Comparison of ENCODE assay signal across 8 cellular contexts in the genomic region with DNA sequence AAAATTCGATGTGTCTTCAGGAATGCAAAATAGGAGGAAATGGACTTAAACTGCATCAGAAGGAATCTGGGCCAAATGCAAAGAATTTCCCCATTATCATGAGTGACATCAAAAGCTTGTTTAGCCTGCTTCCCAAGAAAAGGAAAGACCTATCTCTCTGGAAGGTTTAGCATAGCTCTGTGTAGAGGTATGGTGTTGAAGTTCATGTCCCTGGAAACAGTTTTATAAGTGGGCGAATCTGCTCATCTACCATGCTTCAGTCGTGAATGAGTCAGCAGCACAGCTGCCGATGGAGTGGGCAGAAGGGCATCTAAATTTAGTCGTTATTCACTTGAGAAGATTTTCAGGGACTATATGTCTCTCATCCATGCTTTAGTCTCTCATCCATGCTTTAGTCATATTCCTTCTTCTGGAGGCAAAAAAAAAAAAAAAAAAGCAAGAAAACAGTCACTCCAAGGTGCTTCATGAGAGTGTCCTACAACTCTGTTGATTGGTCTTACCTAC.
DNase-seq lines count a peak whose midpoint lies in the region; ATAC-seq, FAIRE-seq and TF ChIP-seq lines count a peak whose summit lies in the region.
"Not testable (repeated sequence)": the region's sequence is repeated elsewhere in the genome, so short reads cannot be mapped to it uniquely, and the experiment has no call there.

No MANE protein-coding gene starts in this region.

- H3K27me3 ChIP-seq in SJCRH30; brain microvascular endothelial cell (replicated peaks): not testable (repeated sequence)

- not testable (repeated sequence) for TF ChIP-seq EP300 in A549 (IDR thresholded peaks at IDR 0.05)

- peaks cover 23% of the 10 kb centered on the region for H3K4me1 ChIP-seq in A549
- H3K4me1 ChIP-seq in SJCRH30: not testable (repeated sequence)

- not testable (repeated sequence) for H3K4me3 ChIP-seq in A549; SJCRH30; brain microvascular endothelial cell (ENCODE audit: low read depth, low read length); fibroblast of pulmonary artery (replicated peaks; ENCODE audit: low read depth, low read length)

- POLR2A ChIA-PET in A549 (lab: Yijun Ruan, JAX): interaction anchor here (0.7 kb wide), 3 partner anchors 86 to 682 kb away, joined by 5 to 8 read pairs (median 6); no protein-coding TSS in a partner anchor

- CTCF ChIA-PET in A549 (lab: Yijun Ruan, JAX): interaction anchor here (1.5 kb wide), 1 partner anchor 23 kb away, joined by 3 read pairs; no protein-coding TSS in a partner anchor

- peak in 1 of 2 experiments; percentile 21 for DNase-seq in A549 (ENCODE audit: low read depth in 1 of 2, low spot score in 1 of 2)
- DNase-seq in GM03348 (ENCODE audit: low spot score): peak; percentile 11
- DNase-seq in M059J (ENCODE audit: low read depth): peak; percentile 8
- peak; percentile 14 to 42 for DNase-seq in SJCRH30
- DNase-seq in brain microvascular endothelial cell: peak; percentile 53
- peak; percentile 65 for DNase-seq in fibroblast of pulmonary artery (ENCODE audit: low read depth)
- DNase-seq in inferior parietal cortex (ENCODE audit: extremely low spot score): peak; percentile 72
- peak; percentile 23 for DNase-seq in renal cortical epithelial cell (ENCODE audit: low read depth)

- TF ChIP-seq CTCF in A549 (IDR thresholded peaks at IDR 0.05); brain microvascular endothelial cell (IDR thresholded peaks at IDR 0.05; ENCODE audit: low read depth, low read length, missing control alignments); fibroblast of pulmonary artery (IDR thresholded peaks at IDR 0.05; ENCODE audit: low read length, missing control alignments): not testable (repeated sequence)

- peak; percentile 70 for FAIRE-seq in A549 (lab: Jason Lieb, UNC)

- not testable (repeated sequence) for H3K36me3 ChIP-seq in SJCRH30; brain microvascular endothelial cell (replicated peaks)

- H3K27ac ChIP-seq in A549 (peak overlapping the region; percentile 37 to 69; a peak in 4 of 6 replicates), SJCRH30 (peak overlapping the region; percentile 34; the same call in 1 of the 2 replicates), brain microvascular endothelial cell (peak overlapping the region; percentile 41)

- in situ Hi-C loops in brain microvascular endothelial cell (cut with HindIII; ENCODE audit: low pct_ligation_motif_present, low sequenced_read_pairs): not testable (repeated sequence)

- not testable (repeated sequence) for TF ChIP-seq RAD21 in A549 (conservative IDR thresholded peaks at IDR 0.05 in 1 of 2, IDR thresholded peaks at IDR 0.05 in 1 of 2)

- peak overlapping the region; percentile 66 for H3K4me2 ChIP-seq in A549

- peak; percentile 39 to 89; a peak in 3 of 6 replicates for ATAC-seq in A549

- TF ChIP-seq POLR2A in A549 (IDR thresholded peaks at IDR 0.05; ENCODE audit: low read length): not testable (repeated sequence)

- not testable (repeated sequence) for H3K9me3 ChIP-seq in A549; SJCRH30 (replicated peaks)

- WGBS in A549 (ENCODE audit: missing lambda C conversion rate): 15% methylated on average over 5 of the region's 5 CpGs

TF ChIP-seq in A549, 52 proteins besides CTCF, POLR2A, EP300 and RAD21:
- not testable (repeated sequence) for TF ChIP-seq FOSL2 (IDR thresholded peaks at IDR 0.05)
- TF ChIP-seq FOSL2 (CRISPR knock-in tag; IDR thresholded peaks at IDR 0.05): 0 out of 2 replicates have a peak, but pooled peaks have one; percentile 3
TF ChIP-seq in A549: peak in this region for 1; not testable (repeated sequence) for 51.
